25 cellular contexts compared by ENCODE assay signal in the genomic region with DNA sequence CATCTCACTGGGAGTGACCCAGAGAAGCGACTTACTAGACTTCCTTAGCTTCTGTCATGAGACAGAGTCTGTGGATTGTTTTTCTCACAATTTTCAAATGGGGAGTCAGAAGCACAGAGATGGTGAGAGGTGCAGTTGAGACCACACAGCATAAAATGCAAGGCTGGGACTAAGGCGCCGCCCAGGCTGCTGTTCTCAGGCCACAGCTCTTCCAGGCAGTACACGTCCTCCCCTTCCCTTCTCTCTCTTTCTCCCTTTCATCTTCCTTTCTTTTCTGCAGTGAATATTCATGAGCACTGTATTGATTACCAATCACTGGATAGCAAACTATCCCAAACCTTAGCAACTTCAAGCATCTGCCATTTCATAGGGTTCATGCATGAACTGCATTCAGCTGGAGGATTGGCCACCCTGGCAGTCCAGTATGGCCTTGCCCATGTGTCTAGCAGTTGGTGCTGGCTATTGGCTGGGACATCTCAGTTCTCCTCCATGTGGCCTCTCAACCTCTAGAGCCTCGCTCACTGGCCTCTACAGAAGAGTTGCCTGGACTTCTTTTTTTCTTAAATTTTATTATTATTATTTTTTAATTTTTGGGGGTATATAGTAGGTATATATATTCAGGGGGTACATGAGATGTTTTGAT. TPM values are rescaled to one million over a fixed set of nuclear protein-coding genes. Genes with fewer than 3 reads are reported as not detected.
DNase-seq lines count a peak whose midpoint lies in the region; ATAC-seq and TF ChIP-seq lines count a peak whose summit lies in the region.
"Had no signal": no experiment of that assay in that cellular context is flagged by ENCODE, and none has a peak within 500 bp of the region (broad histone marks: within the 10 kb centered on the region; RNA-seq: fewer than 3 reads in every experiment).

No MANE protein-coding gene starts in this region.

- H4K20me1 ChIP-seq in DOHH2 (ENCODE audit: control insufficient read depth, insufficient read depth, low read depth, low read length): no peaks in the 10 kb centered on the region

- intact Hi-C loops in activated CD4-positive, alpha-beta T cell treated with anti-CD3 and anti-CD28 coated beads for 36 hours (cut with DNase I, micrococcal nuclease): no loop called here
- intact Hi-C loops in activated CD8-positive, alpha-beta T cell treated with anti-CD3 and anti-CD28 coated beads for 36 hours (cut with micrococcal nuclease): no loop called here
- intact Hi-C loops in tibial artery (cut with DNase I; ENCODE audit: low total_unique reads): no loop called here

- H3K27me3 ChIP-seq in DOHH2 (ENCODE audit: control insufficient read depth, low read length) (no peaks in the 10 kb centered on the region), tibial artery (no peaks in the 10 kb centered on the region)
- H3K27me3 ChIP-seq: foreskin keratinocyte, neutrophil, transverse colon had no signal

- ATAC-seq in activated CD4-positive, alpha-beta T cell treated with anti-CD3 and anti-CD28 coated beads for 36 hours: no peak
- no peak for ATAC-seq in activated CD8-positive, alpha-beta T cell treated with anti-CD3 and anti-CD28 coated beads for 36 hours
- ATAC-seq in naive B cell (ENCODE audit: low read depth in 2 of 2) (no peak), GM19395 (IDR thresholded peaks at IDR 0.05; ENCODE audit: unreplicated experiment) (no peak)
- ATAC-seq: foreskin keratinocyte, mucosa of descending colon had no signal

- H3K4me3 Mint-ChIP-seq in activated CD4-positive, alpha-beta T cell treated with anti-CD3 and anti-CD28 coated beads for 36 hours: no peak overlapping the region
- no peak overlapping the region for H3K4me3 Mint-ChIP-seq in activated CD8-positive, alpha-beta T cell treated with anti-CD3 and anti-CD28 coated beads for 36 hours
- H3K4me3 Mint-ChIP-seq in naive B cell: peak overlapping the region in 7 of 8 donors; percentile 16 to 88 (median 77)
- H3K4me3 Mint-ChIP-seq: brain had no signal

- H3K9me3 ChIP-seq in DOHH2 (ENCODE audit: control insufficient read depth, insufficient read depth, low read length): peaks cover 4% of the 10 kb centered on the region; the same call in 1 of the 2 replicates
- H3K9me3 ChIP-seq in tibial artery: no peaks in the 10 kb centered on the region
- H3K9me3 ChIP-seq: mucosa of descending colon, neutrophil, prostate gland, transverse colon had no signal

- TF ChIP-seq CTCF in DOHH2 (IDR thresholded peaks at IDR 0.05; ENCODE audit: low read depth, low read length, poor library complexity, severe bottlenecking) (no peak), tibial artery (IDR thresholded peaks at IDR 0.05) (no peak)
- no peak for TF ChIP-seq CTCF in activated CD8-positive, alpha-beta T cell treated with anti-CD3 and anti-CD28 coated beads for 36 hours (IDR thresholded peaks at IDR 0.05)

- peaks cover 92% of the 10 kb centered on the region for H3K79me2 ChIP-seq in DOHH2 (ENCODE audit: control insufficient read depth, low read length)

- H3K4me1 Mint-ChIP-seq in activated CD4-positive, alpha-beta T cell treated with anti-CD3 and anti-CD28 coated beads for 36 hours: peaks cover 27% of the 10 kb centered on the region
- peaks cover 47% of the 10 kb centered on the region for H3K4me1 Mint-ChIP-seq in activated CD8-positive, alpha-beta T cell treated with anti-CD3 and anti-CD28 coated beads for 36 hours (ENCODE audit: low read depth)
- peaks cover 46 to 79% (median 69%) of the 10 kb centered on the region in 3 donors for H3K4me1 Mint-ChIP-seq in naive B cell
- H3K4me1 Mint-ChIP-seq: brain had no signal

- no peaks in the 10 kb centered on the region for H3K27me3 Mint-ChIP-seq in activated CD4-positive, alpha-beta T cell treated with anti-CD3 and anti-CD28 coated beads for 36 hours
- no peaks in the 10 kb centered on the region for H3K27me3 Mint-ChIP-seq in activated CD8-positive, alpha-beta T cell treated with anti-CD3 and anti-CD28 coated beads for 36 hours
- H3K27me3 Mint-ChIP-seq in naive B cell: no peaks in the 10 kb centered on the region
- H3K27me3 Mint-ChIP-seq: brain had no signal

- POLR2A ChIA-PET in activated CD4-positive, alpha-beta T cell treated with anti-CD3 and anti-CD28 coated beads for 36 hours (lab: Charles Lee): interaction anchor here (1.1 kb wide), 1 partner anchor 152 kb away, joined by 3 read pairs; the partner anchor contains the start of genes DPM1 and MOCS3
- POLR2A ChIA-PET in activated CD8-positive, alpha-beta T cell treated with anti-CD3 and anti-CD28 coated beads for 36 hours (lab: Charles Lee): interaction anchor here (0.7 to 2.1 kb wide), 4 partner anchors 8 to 423 kb away, joined by 3 to 11 read pairs (median 6); partner anchors contain the start of gene BCAS4

- H3F3A ChIP-seq in DOHH2 (ENCODE audit: control insufficient read depth, insufficient read depth): peaks cover 75% of the 10 kb centered on the region

- peak overlapping the region; percentile 92 for H3K4me2 ChIP-seq in DOHH2 (ENCODE audit: low read length)

- H3K36me3 ChIP-seq in DOHH2 (ENCODE audit: control insufficient read depth, low read length) (peaks cover 60% of the 10 kb centered on the region), tibial artery (no peaks in the 10 kb centered on the region)
- H3K36me3 ChIP-seq: neutrophil, prostate gland, transverse colon had no signal

- CTCF ChIA-PET in activated CD4-positive, alpha-beta T cell treated with anti-CD3 and anti-CD28 coated beads for 36 hours (lab: Charles Lee): interaction anchor here (2.2 kb wide), 1 partner anchor 12 kb away, joined by 8 read pairs; the partner anchor contains the start of gene BCAS4
- CTCF ChIA-PET in activated CD8-positive, alpha-beta T cell treated with anti-CD3 and anti-CD28 coated beads for 36 hours (lab: Charles Lee): interaction anchor here (0.8 to 2.0 kb wide), 4 partner anchors 11 to 140 kb away, joined by 3 to 13 read pairs (median 4); partner anchors contain the start of gene BCAS4

- peak overlapping the region; percentile 37 for H3K27ac Mint-ChIP-seq in activated CD4-positive, alpha-beta T cell treated with anti-CD3 and anti-CD28 coated beads for 36 hours
- peak overlapping the region; percentile 95 for H3K27ac Mint-ChIP-seq in activated CD8-positive, alpha-beta T cell treated with anti-CD3 and anti-CD28 coated beads for 36 hours
- peak overlapping the region in 4 of 6 donors; percentile 77 to 92 (median 86) for H3K27ac Mint-ChIP-seq in naive B cell
- H3K27ac Mint-ChIP-seq: brain had no signal

- no peaks in the 10 kb centered on the region for H3K9me3 Mint-ChIP-seq in activated CD4-positive, alpha-beta T cell treated with anti-CD3 and anti-CD28 coated beads for 36 hours (ENCODE audit: low read depth)
- no peaks in the 10 kb centered on the region for H3K9me3 Mint-ChIP-seq in activated CD8-positive, alpha-beta T cell treated with anti-CD3 and anti-CD28 coated beads for 36 hours
- peaks cover 0 to 15% (median 10%) of the 10 kb centered on the region in 7 donors for H3K9me3 Mint-ChIP-seq in naive B cell
- H3K9me3 Mint-ChIP-seq: activated T-helper 2 cell treated with anti-CD3 and anti-CD28 coated beads, Interferon-gamma antibody, Interleukin-2, Interleukin-4, amounts not matched to agents 10 μg/mL and 5 μg/mL and 100 μg/mL, durations not matched to agents 14 hours and 24 hours and 36 hours had no signal

- no peaks in the 10 kb centered on the region for H3K9me2 ChIP-seq in DOHH2 (replicated peaks; ENCODE audit: control insufficient read depth, low read length)

- no peak for DNase-seq in activated CD4-positive, alpha-beta T cell treated with anti-CD3 and anti-CD28 coated beads for 36 hours
- no peak for DNase-seq in activated CD4-positive, alpha-beta T cell treated with anti-CD3 and anti-CD28 coated beads, Interleukin-2, amount 50 U/mL, for 48 hours
- DNase-seq in activated CD8-positive, alpha-beta T cell treated with anti-CD3 and anti-CD28 coated beads for 36 hours: no peak
- DNase-seq in naive B cell: no peak
- no peak for DNase-seq in DMS79 treated with DMSO at 0.1 percent for 48 hours (lab: John Stamatoyannopoulos, UW)
- no peak for DNase-seq in tibial artery
- DNase-seq: 8988T; effector CD4-positive, alpha-beta T cell; foreskin keratinocyte; GOT3; IMR-90; MM.1S; mucosa of descending colon; NCI-H2171; NCI-H524 treated with DMSO at 0.1 percent for 48 hours; RPMI8226; stimulated activated naive CD4-positive, alpha-beta T cell; transverse colon had no signal

- H3K4me3 ChIP-seq in DOHH2 (ENCODE audit: low read length) (peak overlapping the region; percentile 71), tibial artery (no peak overlapping the region)
- H3K4me3 ChIP-seq: mucosa of descending colon, prostate gland, SK-N-MC, transverse colon had no signal

- H3K27ac ChIP-seq in DOHH2 (ENCODE audit: low read depth, low read length) (peak overlapping the region; percentile 95), tibial artery (no peak overlapping the region)
- H3K27ac ChIP-seq: foreskin keratinocyte, neutrophil, prostate gland, SK-N-MC, transverse colon had no signal

- peaks cover 99% of the 10 kb centered on the region for H3K4me1 ChIP-seq in DOHH2 (ENCODE audit: control insufficient read depth, low read length)
- H3K4me1 ChIP-seq in tibial artery: no peaks in the 10 kb centered on the region
- H3K4me1 ChIP-seq: foreskin keratinocyte, prostate gland had no signal

- H3K36me3 Mint-ChIP-seq in activated CD4-positive, alpha-beta T cell treated with anti-CD3 and anti-CD28 coated beads for 36 hours (ENCODE audit: low read depth): no peaks in the 10 kb centered on the region
- H3K36me3 Mint-ChIP-seq in activated CD8-positive, alpha-beta T cell treated with anti-CD3 and anti-CD28 coated beads for 36 hours (ENCODE audit: low read depth): peaks cover 2% of the 10 kb centered on the region
- peaks cover 0 to 7% of the 10 kb centered on the region in 2 donors for H3K36me3 Mint-ChIP-seq in naive B cell

RNA-seq across cellular contexts. Expression of gene BCAS4, which starts 11.4 kb away (rescaled TPM):
- total RNA-seq in activated CD4-positive, alpha-beta T cell treated with anti-CD3 and anti-CD28 coated beads for 36 hours: 10 to 100 TPM; 11.6 to 17.0 TPM
- total RNA-seq in activated CD8-positive, alpha-beta T cell treated with anti-CD3 and anti-CD28 coated beads for 36 hours: 10 to 100 TPM; 27.3 to 31.7 TPM
- 10 to 100 TPM; 62.1 to 82.2 (median 70.3) TPM for polyA plus RNA-seq in naive B cell (ENCODE audit: low read depth in 6 of 6)

Comparison
In these comparisons a context has a peak if more than half of its experiments do, and no peak if none do; other contexts are left out.
1. H3K27ac Mint-ChIP-seq: peak in every context shown above with its lines; median percentile 95 in activated CD8-positive, alpha-beta T cell treated with anti-CD3 and anti-CD28 coated beads for 36 hours; 86 in naive B cell; 37 in activated CD4-positive, alpha-beta T cell treated with anti-CD3 and anti-CD28 coated beads for 36 hours.
2. H3K4me3 Mint-ChIP-seq: peak in naive B cell (7 of 8); none in activated CD4-positive, alpha-beta T cell treated with anti-CD3 and anti-CD28 coated beads for 36 hours (single experiment) and activated CD8-positive, alpha-beta T cell treated with anti-CD3 and anti-CD28 coated beads for 36 hours (single experiment).